ENCODE assay signal across 1 cellular context in the genomic region with DNA sequence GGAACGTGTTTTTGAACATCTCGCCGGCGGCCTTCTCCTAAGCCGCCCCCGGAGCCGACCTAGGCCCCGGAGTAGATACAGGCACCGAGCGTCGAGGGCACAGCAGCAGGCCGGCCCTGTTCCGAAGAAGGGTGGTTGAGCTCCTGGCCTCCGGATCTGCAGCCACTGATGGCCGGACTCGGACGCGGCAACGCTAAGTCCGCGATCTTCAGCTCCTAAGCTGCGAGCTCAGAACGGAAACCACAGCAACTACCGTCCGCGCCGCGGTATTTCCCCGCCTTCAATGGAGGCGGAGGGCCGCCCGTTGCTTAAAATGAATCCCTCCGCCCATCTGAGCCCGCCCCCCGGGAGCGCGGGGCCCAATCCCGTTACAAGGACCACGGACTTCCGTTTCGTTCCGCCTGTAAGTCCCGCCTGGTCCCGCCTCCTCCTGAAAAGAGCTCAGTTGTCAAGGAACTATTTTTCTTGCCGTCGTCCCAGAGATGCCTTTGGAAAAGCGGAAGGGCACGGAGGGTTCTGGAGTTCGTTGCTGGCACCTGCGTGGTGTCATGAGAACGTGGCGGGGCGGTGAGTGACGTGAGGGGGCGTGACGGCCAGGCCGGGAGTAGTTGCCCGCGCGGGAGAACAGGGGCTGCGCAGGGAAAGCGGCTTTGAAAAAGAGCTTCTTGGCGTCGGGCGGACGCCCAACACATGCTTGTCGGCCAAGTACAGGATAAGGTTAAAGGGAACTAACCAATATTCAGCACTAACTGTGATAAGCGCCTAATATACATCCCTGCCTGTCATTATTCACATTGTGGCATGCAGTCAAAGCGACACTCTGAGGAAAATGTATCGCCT.
TF ChIP-seq lines count a peak whose summit lies in the region.

A gene (minus strand): TSS at position 285 of the 840 bp plus-strand sequence. CDS start 266 bp downstream, at position 19.

TF ChIP-seq in K562, 482 proteins besides CTCF, POLR2A, EP300 and RAD21 (continued from another document and continues in another):
- TF ChIP-seq, protein P1, sequence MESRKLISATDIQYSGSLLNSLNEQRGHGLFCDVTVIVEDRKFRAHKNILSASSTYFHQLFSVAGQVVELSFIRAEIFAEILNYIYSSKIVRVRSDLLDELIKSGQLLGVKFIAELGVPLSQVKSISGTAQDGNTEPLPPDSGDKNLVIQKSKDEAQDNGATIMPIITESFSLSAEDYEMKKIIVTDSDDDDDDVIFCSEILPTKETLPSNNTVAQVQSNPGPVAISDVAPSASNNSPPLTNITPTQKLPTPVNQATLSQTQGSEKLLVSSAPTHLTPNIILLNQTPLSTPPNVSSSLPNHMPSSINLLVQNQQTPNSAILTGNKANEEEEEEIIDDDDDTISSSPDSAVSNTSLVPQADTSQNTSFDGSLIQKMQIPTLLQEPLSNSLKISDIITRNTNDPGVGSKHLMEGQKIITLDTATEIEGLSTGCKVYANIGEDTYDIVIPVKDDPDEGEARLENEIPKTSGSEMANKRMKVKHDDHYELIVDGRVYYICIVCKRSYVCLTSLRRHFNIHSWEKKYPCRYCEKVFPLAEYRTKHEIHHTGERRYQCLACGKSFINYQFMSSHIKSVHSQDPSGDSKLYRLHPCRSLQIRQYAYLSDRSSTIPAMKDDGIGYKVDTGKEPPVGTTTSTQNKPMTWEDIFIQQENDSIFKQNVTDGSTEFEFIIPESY (CRISPR knock-in tag; IDR thresholded peaks at IDR 0.05) = peak; percentile 73; the same call in 1 of the 2 replicates
- TF ChIP-seq ETS2 (tag; IDR thresholded peaks at IDR 0.05; ENCODE audit: borderline replicate concordance, poor library complexity, severe bottlenecking) (no peak), ZNF197 (CRISPR knock-in tag; IDR thresholded peaks at IDR 0.05; ENCODE audit: low read depth) (no peak), ZNF696 (CRISPR knock-in tag; conservative IDR thresholded peaks at IDR 0.05) (no peak), BHLHE40 (IDR thresholded peaks at IDR 0.05; ENCODE audit: low read length) (peak; percentile 98), ZFP1 (CRISPR knock-in tag; IDR thresholded peaks at IDR 0.05) (no peak), SMARCA5 (IDR thresholded peaks at IDR 0.05) (no peak), TAL1 (IDR thresholded peaks at IDR 0.05) (peak; percentile 28; the same call in 1 of the 2 replicates), TEAD2 (tag; IDR thresholded peaks at IDR 0.05) (no peak), ZNF124 (CRISPR knock-in tag; IDR thresholded peaks at IDR 0.05) (no peak), ZNF121 (CRISPR knock-in tag; conservative IDR thresholded peaks at IDR 0.05) (no peak), IRF2 (CRISPR knock-in tag; IDR thresholded peaks at IDR 0.05) (no peak), EHMT2 (IDR thresholded peaks at IDR 0.05) (no peak), NFXL1 (CRISPR knock-in tag; IDR thresholded peaks at IDR 0.05) (no peak), HSF4 (CRISPR knock-in tag; IDR thresholded peaks at IDR 0.05; ENCODE audit: borderline replicate concordance) (no peak), NFE2 (IDR thresholded peaks at IDR 0.05; ENCODE audit: low read depth) (0 out of 2 replicates have a peak, but pooled peaks have one; percentile 3), YBX1 (IDR thresholded peaks at IDR 0.05) (no peak)
- TF ChIP-seq, protein P2, sequence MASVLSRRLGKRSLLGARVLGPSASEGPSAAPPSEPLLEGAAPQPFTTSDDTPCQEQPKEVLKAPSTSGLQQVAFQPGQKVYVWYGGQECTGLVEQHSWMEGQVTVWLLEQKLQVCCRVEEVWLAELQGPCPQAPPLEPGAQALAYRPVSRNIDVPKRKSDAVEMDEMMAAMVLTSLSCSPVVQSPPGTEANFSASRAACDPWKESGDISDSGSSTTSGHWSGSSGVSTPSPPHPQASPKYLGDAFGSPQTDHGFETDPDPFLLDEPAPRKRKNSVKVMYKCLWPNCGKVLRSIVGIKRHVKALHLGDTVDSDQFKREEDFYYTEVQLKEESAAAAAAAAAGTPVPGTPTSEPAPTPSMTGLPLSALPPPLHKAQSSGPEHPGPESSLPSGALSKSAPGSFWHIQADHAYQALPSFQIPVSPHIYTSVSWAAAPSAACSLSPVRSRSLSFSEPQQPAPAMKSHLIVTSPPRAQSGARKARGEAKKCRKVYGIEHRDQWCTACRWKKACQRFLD (CRISPR knock-in tag; IDR thresholded peaks at IDR 0.05) = peak; percentile 90; the same call in 1 of the 2 replicates
- TF ChIP-seq, protein P3, sequence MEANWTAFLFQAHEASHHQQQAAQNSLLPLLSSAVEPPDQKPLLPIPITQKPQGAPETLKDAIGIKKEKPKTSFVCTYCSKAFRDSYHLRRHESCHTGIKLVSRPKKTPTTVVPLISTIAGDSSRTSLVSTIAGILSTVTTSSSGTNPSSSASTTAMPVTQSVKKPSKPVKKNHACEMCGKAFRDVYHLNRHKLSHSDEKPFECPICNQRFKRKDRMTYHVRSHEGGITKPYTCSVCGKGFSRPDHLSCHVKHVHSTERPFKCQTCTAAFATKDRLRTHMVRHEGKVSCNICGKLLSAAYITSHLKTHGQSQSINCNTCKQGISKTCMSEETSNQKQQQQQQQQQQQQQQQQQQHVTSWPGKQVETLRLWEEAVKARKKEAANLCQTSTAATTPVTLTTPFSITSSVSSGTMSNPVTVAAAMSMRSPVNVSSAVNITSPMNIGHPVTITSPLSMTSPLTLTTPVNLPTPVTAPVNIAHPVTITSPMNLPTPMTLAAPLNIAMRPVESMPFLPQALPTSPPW (CRISPR knock-in tag; IDR thresholded peaks at IDR 0.05) = peak; percentile 58; the same call in 1 of the 2 replicates
- TF ChIP-seq, protein P4, sequence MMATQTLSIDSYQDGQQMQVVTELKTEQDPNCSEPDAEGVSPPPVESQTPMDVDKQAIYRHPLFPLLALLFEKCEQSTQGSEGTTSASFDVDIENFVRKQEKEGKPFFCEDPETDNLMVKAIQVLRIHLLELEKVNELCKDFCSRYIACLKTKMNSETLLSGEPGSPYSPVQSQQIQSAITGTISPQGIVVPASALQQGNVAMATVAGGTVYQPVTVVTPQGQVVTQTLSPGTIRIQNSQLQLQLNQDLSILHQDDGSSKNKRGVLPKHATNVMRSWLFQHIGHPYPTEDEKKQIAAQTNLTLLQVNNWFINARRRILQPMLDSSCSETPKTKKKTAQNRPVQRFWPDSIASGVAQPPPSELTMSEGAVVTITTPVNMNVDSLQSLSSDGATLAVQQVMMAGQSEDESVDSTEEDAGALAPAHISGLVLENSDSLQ (IDR thresholded peaks at IDR 0.05) = peak; percentile 98
- TF ChIP-seq, protein P5, sequence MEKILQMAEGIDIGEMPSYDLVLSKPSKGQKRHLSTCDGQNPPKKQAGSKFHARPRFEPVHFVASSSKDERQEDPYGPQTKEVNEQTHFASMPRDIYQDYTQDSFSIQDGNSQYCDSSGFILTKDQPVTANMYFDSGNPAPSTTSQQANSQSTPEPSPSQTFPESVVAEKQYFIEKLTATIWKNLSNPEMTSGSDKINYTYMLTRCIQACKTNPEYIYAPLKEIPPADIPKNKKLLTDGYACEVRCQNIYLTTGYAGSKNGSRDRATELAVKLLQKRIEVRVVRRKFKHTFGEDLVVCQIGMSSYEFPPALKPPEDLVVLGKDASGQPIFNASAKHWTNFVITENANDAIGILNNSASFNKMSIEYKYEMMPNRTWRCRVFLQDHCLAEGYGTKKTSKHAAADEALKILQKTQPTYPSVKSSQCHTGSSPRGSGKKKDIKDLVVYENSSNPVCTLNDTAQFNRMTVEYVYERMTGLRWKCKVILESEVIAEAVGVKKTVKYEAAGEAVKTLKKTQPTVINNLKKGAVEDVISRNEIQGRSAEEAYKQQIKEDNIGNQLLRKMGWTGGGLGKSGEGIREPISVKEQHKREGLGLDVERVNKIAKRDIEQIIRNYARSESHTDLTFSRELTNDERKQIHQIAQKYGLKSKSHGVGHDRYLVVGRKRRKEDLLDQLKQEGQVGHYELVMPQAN (IDR thresholded peaks at IDR 0.05; ENCODE audit: borderline replicate concordance) = peak; percentile 88
- TF ChIP-seq, protein P6, sequence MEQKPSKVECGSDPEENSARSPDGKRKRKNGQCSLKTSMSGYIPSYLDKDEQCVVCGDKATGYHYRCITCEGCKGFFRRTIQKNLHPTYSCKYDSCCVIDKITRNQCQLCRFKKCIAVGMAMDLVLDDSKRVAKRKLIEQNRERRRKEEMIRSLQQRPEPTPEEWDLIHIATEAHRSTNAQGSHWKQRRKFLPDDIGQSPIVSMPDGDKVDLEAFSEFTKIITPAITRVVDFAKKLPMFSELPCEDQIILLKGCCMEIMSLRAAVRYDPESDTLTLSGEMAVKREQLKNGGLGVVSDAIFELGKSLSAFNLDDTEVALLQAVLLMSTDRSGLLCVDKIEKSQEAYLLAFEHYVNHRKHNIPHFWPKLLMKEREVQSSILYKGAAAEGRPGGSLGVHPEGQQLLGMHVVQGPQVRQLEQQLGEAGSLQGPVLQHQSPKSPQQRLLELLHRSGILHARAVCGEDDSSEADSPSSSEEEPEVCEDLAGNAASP (IDR thresholded peaks at IDR 0.05) = no peak
- TF ChIP-seq, protein P7, sequence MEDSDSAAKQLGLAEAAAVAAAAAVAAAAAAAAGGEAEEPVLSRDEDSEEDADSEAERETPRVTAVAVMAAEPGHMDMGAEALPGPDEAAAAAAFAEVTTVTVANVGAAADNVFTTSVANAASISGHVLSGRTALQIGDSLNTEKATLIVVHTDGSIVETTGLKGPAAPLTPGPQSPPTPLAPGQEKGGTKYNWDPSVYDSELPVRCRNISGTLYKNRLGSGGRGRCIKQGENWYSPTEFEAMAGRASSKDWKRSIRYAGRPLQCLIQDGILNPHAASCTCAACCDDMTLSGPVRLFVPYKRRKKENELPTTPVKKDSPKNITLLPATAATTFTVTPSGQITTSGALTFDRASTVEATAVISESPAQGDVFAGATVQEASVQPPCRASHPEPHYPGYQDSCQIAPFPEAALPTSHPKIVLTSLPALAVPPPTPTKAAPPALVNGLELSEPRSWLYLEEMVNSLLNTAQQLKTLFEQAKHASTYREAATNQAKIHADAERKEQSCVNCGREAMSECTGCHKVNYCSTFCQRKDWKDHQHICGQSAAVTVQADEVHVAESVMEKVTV (CRISPR knock-in tag; IDR thresholded peaks at IDR 0.05) = no peak
- TF ChIP-seq, protein P8, sequence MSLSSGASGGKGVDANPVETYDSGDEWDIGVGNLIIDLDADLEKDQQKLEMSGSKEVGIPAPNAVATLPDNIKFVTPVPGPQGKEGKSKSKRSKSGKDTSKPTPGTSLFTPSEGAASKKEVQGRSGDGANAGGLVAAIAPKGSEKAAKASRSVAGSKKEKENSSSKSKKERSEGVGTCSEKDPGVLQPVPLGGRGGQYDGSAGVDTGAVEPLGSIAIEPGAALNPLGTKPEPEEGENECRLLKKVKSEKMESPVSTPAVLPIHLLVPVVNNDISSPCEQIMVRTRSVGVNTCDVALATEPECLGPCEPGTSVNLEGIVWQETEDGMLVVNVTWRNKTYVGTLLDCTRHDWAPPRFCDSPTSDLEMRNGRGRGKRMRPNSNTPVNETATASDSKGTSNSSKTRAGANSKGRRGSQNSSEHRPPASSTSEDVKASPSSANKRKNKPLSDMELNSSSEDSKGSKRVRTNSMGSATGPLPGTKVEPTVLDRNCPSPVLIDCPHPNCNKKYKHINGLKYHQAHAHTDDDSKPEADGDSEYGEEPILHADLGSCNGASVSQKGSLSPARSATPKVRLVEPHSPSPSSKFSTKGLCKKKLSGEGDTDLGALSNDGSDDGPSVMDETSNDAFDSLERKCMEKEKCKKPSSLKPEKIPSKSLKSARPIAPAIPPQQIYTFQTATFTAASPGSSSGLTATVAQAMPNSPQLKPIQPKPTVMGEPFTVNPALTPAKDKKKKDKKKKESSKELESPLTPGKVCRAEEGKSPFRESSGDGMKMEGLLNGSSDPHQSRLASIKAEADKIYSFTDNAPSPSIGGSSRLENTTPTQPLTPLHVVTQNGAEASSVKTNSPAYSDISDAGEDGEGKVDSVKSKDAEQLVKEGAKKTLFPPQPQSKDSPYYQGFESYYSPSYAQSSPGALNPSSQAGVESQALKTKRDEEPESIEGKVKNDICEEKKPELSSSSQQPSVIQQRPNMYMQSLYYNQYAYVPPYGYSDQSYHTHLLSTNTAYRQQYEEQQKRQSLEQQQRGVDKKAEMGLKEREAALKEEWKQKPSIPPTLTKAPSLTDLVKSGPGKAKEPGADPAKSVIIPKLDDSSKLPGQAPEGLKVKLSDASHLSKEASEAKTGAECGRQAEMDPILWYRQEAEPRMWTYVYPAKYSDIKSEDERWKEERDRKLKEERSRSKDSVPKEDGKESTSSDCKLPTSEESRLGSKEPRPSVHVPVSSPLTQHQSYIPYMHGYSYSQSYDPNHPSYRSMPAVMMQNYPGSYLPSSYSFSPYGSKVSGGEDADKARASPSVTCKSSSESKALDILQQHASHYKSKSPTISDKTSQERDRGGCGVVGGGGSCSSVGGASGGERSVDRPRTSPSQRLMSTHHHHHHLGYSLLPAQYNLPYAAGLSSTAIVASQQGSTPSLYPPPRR (CRISPR knock-in tag; IDR thresholded peaks at IDR 0.05; ENCODE audit: borderline replicate concordance) = no peak
